In genomic region chr7:128026551-128026950, GRCh38 we compare ENCODE assay signal across 32 cellular contexts. TPM values are rescaled to one million over a fixed set of nuclear protein-coding genes. Genes with fewer than 3 reads are reported as not detected.
DNase-seq lines count a peak whose midpoint lies in the region; ATAC-seq and TF ChIP-seq lines count a peak whose summit lies in the region.
"Had no signal": no experiment of that assay in that cellular context is flagged by ENCODE, and none has a peak within 500 bp of the region (broad histone marks: within the 10 kb centered on the region; RNA-seq: fewer than 3 reads in every experiment).

No MANE protein-coding gene starts in this region.

- H3K36me3 Mint-ChIP-seq in WTC11: peaks cover 12% of the 10 kb centered on the region
- H3K36me3 Mint-ChIP-seq in glutamatergic neuron (ENCODE audit: unreplicated experiment): peaks cover 7% of the 10 kb centered on the region

- no peak for TF ChIP-seq POLR2A in breast epithelium (IDR thresholded peaks at IDR 0.05)

- peaks cover 7% of the 10 kb centered on the region; the same call in 1 of the 2 replicates for H3K9me3 Mint-ChIP-seq in WTC11
- H3K9me3 Mint-ChIP-seq in glutamatergic neuron (ENCODE audit: unreplicated experiment): peaks cover 24% of the 10 kb centered on the region
- H3K9me3 Mint-ChIP-seq: activated naive CD4-positive, alpha-beta T cell treated with anti-CD3 and anti-CD28 coated beads, Interleukin-2, amount 50 U/mL, for 24 hours; activated T-helper 2 cell treated with anti-CD3 and anti-CD28 coated beads, Interferon-gamma antibody, Interleukin-2, Interleukin-4, amounts not matched to agents 10 μg/mL and 5 μg/mL and 100 μg/mL, durations not matched to agents 14 hours and 24 hours and 36 hours; endodermal cell; stimulated activated memory B cell treated with anti-CD40 and anti-IgM and Interleukin-4, amounts not matched to agents 10 μg/mL and 1 μg/mL and 100 μg/mL, for 72 hours; T-helper 2 cell treated with Interferon-gamma antibody and Interleukin-4, amounts not matched to agents 5 μg/mL and 100 μg/mL, for 36 hours had no signal

- H3K27me3 Mint-ChIP-seq in WTC11 (ENCODE audit: low read depth) (peaks cover 21% of the 10 kb centered on the region), glutamatergic neuron (ENCODE audit: unreplicated experiment) (peaks cover 17% of the 10 kb centered on the region)
- H3K27me3 Mint-ChIP-seq: activated naive CD4-positive, alpha-beta T cell treated with anti-CD3 and anti-CD28 coated beads, Interleukin-2, amount 50 U/mL, for 24 hours; stimulated activated memory B cell treated with anti-CD40 and anti-IgM and Interleukin-4, amounts not matched to agents 10 μg/mL and 1 μg/mL and 100 μg/mL, for 72 hours had no signal

- H3K27me3 ChIP-seq in neutrophil (no peaks in the 10 kb centered on the region), breast epithelium (no peaks in the 10 kb centered on the region)

- peaks cover 66% of the 10 kb centered on the region for H3K4me1 Mint-ChIP-seq in WTC11
- H3K4me1 Mint-ChIP-seq in glutamatergic neuron (ENCODE audit: low read depth, unreplicated experiment): peaks cover 57% of the 10 kb centered on the region

- H3K4me1 ChIP-seq in neutrophil (ENCODE audit: control insufficient read depth in 1 of 2, insufficient read depth in 1 of 2, low read depth in 1 of 2, low read length in 1 of 2) (peaks cover 91 to 92% of the 10 kb centered on the region in 2 experiments), breast epithelium (peaks cover 0 to 5% of the 10 kb centered on the region in 2 donors)

- TF ChIP-seq CTCF in WTC11 (IDR thresholded peaks at IDR 0.05) (no peak), glutamatergic neuron (IDR thresholded peaks at IDR 0.05; ENCODE audit: partially characterized antibody, unreplicated experiment) (no peak), neutrophil (IDR thresholded peaks at IDR 0.05) (no peak), coronary artery (IDR thresholded peaks at IDR 0.05) (no peak), breast epithelium (IDR thresholded peaks at IDR 0.05) (no peak)

- no peak overlapping the region for H3K4me3 Mint-ChIP-seq in WTC11
- H3K4me3 Mint-ChIP-seq in glutamatergic neuron (ENCODE audit: unreplicated experiment): peak overlapping the region; percentile 90
- H3K4me3 Mint-ChIP-seq: activated naive CD4-positive, alpha-beta T cell treated with anti-CD3 and anti-CD28 coated beads, Interleukin-2, amount 50 U/mL, for 24 hours; endodermal cell; stimulated activated memory B cell treated with anti-CD40 and anti-IgM and Interleukin-4, amounts not matched to agents 10 μg/mL and 1 μg/mL and 100 μg/mL, for 72 hours; T-helper 2 cell treated with Interferon-gamma antibody and Interleukin-4, amounts not matched to agents 5 μg/mL and 100 μg/mL, for 36 hours had no signal

- CTCF ChIA-PET in WTC11 (lab: Charles Lee): interaction anchor here (1.5 to 1.8 kb wide), 2 partner anchors 9 to 10 kb away, joined by 3 to 5 read pairs; no protein-coding TSS in a partner anchor

- H3K27ac Mint-ChIP-seq in WTC11 (0 out of 2 replicates have a peak overlapping the region, but pooled peaks have one; percentile 20), glutamatergic neuron (ENCODE audit: unreplicated experiment) (no peak overlapping the region)
- H3K27ac Mint-ChIP-seq: activated naive CD4-positive, alpha-beta T cell treated with anti-CD3 and anti-CD28 coated beads, Interleukin-2, amount 50 U/mL, for 24 hours; activated T-helper 2 cell treated with anti-CD3 and anti-CD28 coated beads, Interferon-gamma antibody, Interleukin-2, Interleukin-4, amounts not matched to agents 10 μg/mL and 5 μg/mL and 100 μg/mL, durations not matched to agents 14 hours and 24 hours and 36 hours; endodermal cell; stimulated activated memory B cell treated with anti-CD40 and anti-IgM and Interleukin-4, amounts not matched to agents 10 μg/mL and 1 μg/mL and 100 μg/mL, for 72 hours; T-helper 2 cell treated with Interferon-gamma antibody and Interleukin-4, amounts not matched to agents 5 μg/mL and 100 μg/mL, for 36 hours had no signal

- peaks cover 45% of the 10 kb centered on the region for H3K36me3 ChIP-seq in neutrophil
- H3K36me3 ChIP-seq in breast epithelium: no peaks in the 10 kb centered on the region
- H3K36me3 ChIP-seq: left ventricle myocardium inferior, transverse colon had no signal

- H3K9me3 ChIP-seq in neutrophil: no peaks in the 10 kb centered on the region
- no peaks in the 10 kb centered on the region for H3K9me3 ChIP-seq in breast epithelium
- H3K9me3 ChIP-seq: left ventricle myocardium inferior, transverse colon had no signal

- POLR2A ChIA-PET in WTC11 (lab: Charles Lee): no interaction called here

- peak overlapping the region; percentile 94 for H3K27ac ChIP-seq in neutrophil
- H3K27ac ChIP-seq in coronary artery: no peak overlapping the region
- no peak overlapping the region for H3K27ac ChIP-seq in breast epithelium
- H3K27ac ChIP-seq: C4-2B, left ventricle myocardium inferior, PC-9, transverse colon, VCaP had no signal

- H3K4me3 ChIP-seq in neutrophil (ENCODE audit: low read depth in 1 of 2, low read length in 1 of 2) (peak overlapping the region; percentile 81 to 93), coronary artery (no peak overlapping the region), breast epithelium (no peak overlapping the region)
- H3K4me3 ChIP-seq: left ventricle myocardium inferior, PC-9, transverse colon had no signal

- ATAC-seq in WTC11: no peak
- ATAC-seq: stimulated activated memory B cell treated with anti-CD40 and anti-IgM and Interleukin-4, amounts not matched to agents 10 μg/mL and 1 μg/mL and 100 μg/mL, for 72 hours had no signal

- in situ Hi-C loops in G401 (cut with HindIII; ENCODE audit: low sequenced_read_pairs): no loop called here

- peak; percentile 82 for DNase-seq in G401 (ENCODE audit: low spot score)
- DNase-seq in WTC11 (ENCODE audit: low spot score): no peak
- no peak for DNase-seq in glutamatergic neuron
- DNase-seq in NCI-H2081 treated with DMSO at 0.1 percent for 48 hours (lab: John Stamatoyannopoulos, UW): no peak
- no peak for DNase-seq in coronary artery (ENCODE audit: low spot score)
- no peak for DNase-seq in breast epithelium (ENCODE audit: low spot score in 2 of 2)
- no peak for DNase-seq in HCEC 1CT
- DNase-seq: activated CD4-positive, alpha-beta T cell treated with anti-CD3 and anti-CD28 coated beads for 4 hours; activated CD8-positive, alpha-beta memory T cell treated with anti-CD3 and anti-CD28 coated beads for 24 hours; activated T-cell treated with anti-CD3 and anti-CD28 coated beads for 4 hours; amygdala; Calu3; cortex of kidney; DMS79 treated with DMSO at 0.1 percent for 48 hours; endodermal cell; islet precursor cell; left ventricle myocardium inferior; mesendoderm; NCI-H1105 treated with DMSO at 0.1 percent for 48 hours; NCI-H1930; NCI-H526; occipital lobe; PC-9; transverse colon had no signal

- intact Hi-C loops in breast epithelium (cut with DNase I; ENCODE audit: low total_unique reads): no loop called here

TF ChIP-seq in WTC11, 78 proteins besides CTCF, POLR2A, EP300 and RAD21 (continues in another document):
- TF ChIP-seq FOXK1 (CRISPR knock-in tag; IDR thresholded peaks at IDR 0.05) (no peak), TEAD1 (CRISPR knock-in tag; IDR thresholded peaks at IDR 0.05) (no peak), MXD4 (CRISPR knock-in tag; IDR thresholded peaks at IDR 0.05; ENCODE audit: borderline replicate concordance) (no peak), ZNF138 (CRISPR knock-in tag; conservative IDR thresholded peaks at IDR 0.05) (no peak), FOXP4 (CRISPR knock-in tag; IDR thresholded peaks at IDR 0.05) (no peak), TEAD4 (CRISPR knock-in tag; IDR thresholded peaks at IDR 0.05) (no peak), EMX1 (CRISPR knock-in tag; IDR thresholded peaks at IDR 0.05) (no peak), NR3C1 (CRISPR knock-in tag; conservative IDR thresholded peaks at IDR 0.05; ENCODE audit: low read depth) (no peak)
- TF ChIP-seq, protein P1, sequence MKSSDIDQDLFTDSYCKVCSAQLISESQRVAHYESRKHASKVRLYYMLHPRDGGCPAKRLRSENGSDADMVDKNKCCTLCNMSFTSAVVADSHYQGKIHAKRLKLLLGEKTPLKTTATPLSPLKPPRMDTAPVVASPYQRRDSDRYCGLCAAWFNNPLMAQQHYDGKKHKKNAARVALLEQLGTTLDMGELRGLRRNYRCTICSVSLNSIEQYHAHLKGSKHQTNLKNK (CRISPR knock-in tag; IDR thresholded peaks at IDR 0.05): no peak

RNA-seq across cellular contexts. Expression of gene LRRC4, which starts 4.7 kb away (rescaled TPM):
- total RNA-seq in G401 (2014; rRNA removed; shearing (Covaris generic)): 0.10 and 0.12 TPM in 2 replicates
- 7.8 to 14.9 TPM (median 9.9 TPM) in 3 replicates for total RNA-seq in WTC11 (2021)
- 60.0 TPM for total RNA-seq in glutamatergic neuron (ENCODE audit: unreplicated experiment)
- 1 to 10 TPM in 2 of 3 donors, under 1 TPM in 1; 0.33 to 3.2 (median 1.6) TPM for total RNA-seq in breast epithelium
- total RNA-seq: Calu3, HT-29 had no signal

Comparison
In these comparisons a context has a peak if more than half of its experiments do, and no peak if none do; other contexts are left out.
1. H3K4me3 ChIP-seq: peak in neutrophil (2 of 2); none in coronary artery (single experiment) and breast epithelium (0 of 3).